8 cellular contexts compared by ENCODE assay signal in the genomic region with DNA sequence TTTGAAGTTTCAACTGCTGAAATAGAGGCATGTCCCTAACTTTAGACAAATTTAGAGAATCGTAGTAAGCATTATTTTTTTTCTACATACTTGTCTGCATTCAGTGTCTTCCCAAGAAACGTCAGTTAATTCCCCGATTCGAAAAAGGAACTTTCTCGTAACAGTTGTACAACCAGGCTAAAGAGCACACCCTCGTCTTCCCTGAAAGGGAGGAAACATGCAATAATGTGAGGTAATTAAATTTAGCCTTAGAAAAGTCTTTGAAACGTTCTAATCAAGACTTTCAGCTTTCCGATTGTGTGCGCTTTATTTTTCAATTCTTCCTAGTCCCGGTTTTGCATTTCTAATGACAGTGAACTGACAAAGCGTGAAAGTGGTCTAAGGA. TPM values are rescaled to one million over a fixed set of nuclear protein-coding genes. Genes with fewer than 3 reads are reported as not detected.
DNase-seq lines count a peak whose midpoint lies in the region; ATAC-seq, FAIRE-seq and TF ChIP-seq lines count a peak whose summit lies in the region.

No MANE protein-coding gene starts in this region.

- H3K79me2 ChIP-seq in SK-N-SH (ENCODE audit: insufficient read depth), result no peaks in the 10 kb centered on the region

- H3K9me2 ChIP-seq in SK-N-SH, result no peaks in the 10 kb centered on the region

- no peaks in the 10 kb centered on the region; a peak in 1 of 4 replicates for H3K4me1 ChIP-seq in SK-N-SH (ENCODE audit: control insufficient read depth in 1 of 2, insufficient read depth in 2 of 2, low read depth in 1 of 2, low read length in 1 of 2)
- H3K4me1 ChIP-seq in adipocyte (ENCODE audit: control insufficient read depth, insufficient read depth, low read length), result peaks cover 44% of the 10 kb centered on the region
- peaks cover 16% of the 10 kb centered on the region for H3K4me1 ChIP-seq in suprapubic skin

- H2AFZ ChIP-seq in SK-N-SH (ENCODE audit: low read depth), result peak overlapping the region; percentile 73

- CTCF ChIA-PET in SK-N-SH (lab: Yijun Ruan, JAX), result interaction anchor here (0.6 kb wide), 1 partner anchor 102 kb away, joined by 4 read pairs; no protein-coding TSS in a partner anchor

- H4K20me1 ChIP-seq in SK-N-SH (ENCODE audit: insufficient read depth), result no peaks in the 10 kb centered on the region

- H3K36me3 ChIP-seq in SK-N-SH (replicated peaks in 1 of 2; ENCODE audit: control insufficient read depth in 1 of 2, insufficient read depth in 2 of 2, low read length in 1 of 2), result no peaks in the 10 kb centered on the region
- H3K36me3 ChIP-seq in adipocyte (ENCODE audit: control insufficient read depth, insufficient read depth, low read length, severe bottlenecking), result peaks cover 7% of the 10 kb centered on the region
- H3K36me3 ChIP-seq in suprapubic skin, result no peaks in the 10 kb centered on the region

- POLR2A ChIA-PET in SK-N-SH (lab: Yijun Ruan, JAX), result no interaction called here

- H3K27ac ChIP-seq in SK-N-SH (ENCODE audit: low read depth in 2 of 2, low read length in 1 of 2), result no peak overlapping the region
- H3K27ac ChIP-seq in suprapubic skin, result no peak overlapping the region

- peak overlapping the region; percentile 86 for H3K4me2 ChIP-seq in SK-N-SH

- TF ChIP-seq CTCF in SK-N-SH (IDR thresholded peaks at IDR 0.05) (no peak), suprapubic skin (IDR thresholded peaks at IDR 0.05) (no peak)

- peak; percentile 45 for FAIRE-seq in islet of Langerhans (lab: Jason Lieb, UNC)

- H3K9me3 ChIP-seq in SK-N-SH (no peaks in the 10 kb centered on the region), adipocyte (ENCODE audit: control insufficient read depth, low read length) (no peaks in the 10 kb centered on the region), suprapubic skin (no peaks in the 10 kb centered on the region)

- no peak; the same call in 2 of the 3 replicates for ATAC-seq in SK-N-SH treated with all-trans-retinoic acid at 6 μM for 48 hours

- peaks cover 47% of the 10 kb centered on the region for H3K27me3 ChIP-seq in SK-N-SH (ENCODE audit: insufficient read depth)
- no peaks in the 10 kb centered on the region for H3K27me3 ChIP-seq in adipocyte (replicated peaks; ENCODE audit: control insufficient read depth, insufficient read depth, low read length)
- H3K27me3 ChIP-seq in suprapubic skin, result no peaks in the 10 kb centered on the region

- TF ChIP-seq RAD21 in SK-N-SH (IDR thresholded peaks at IDR 0.05; ENCODE audit: low read length), result no peak

- 8% methylated on average over 11 of the region's 11 CpGs for WGBS in SK-N-SH (ENCODE audit: low lambda C conversion rate)
- WGBS in suprapubic skin, result 2% methylated on average over 11 of the region's 11 CpGs

- TF ChIP-seq POLR2A in suprapubic skin (IDR thresholded peaks at IDR 0.05), result no peak

- no peaks in the 10 kb centered on the region for H3F3A ChIP-seq in SK-N-SH (replicated peaks; ENCODE audit: insufficient read depth)

- DNase-seq in SK-N-SH (no peak), adipocyte (ENCODE audit: low read depth) (no peak), suprapubic skin (ENCODE audit: low spot score in 2 of 2) (no peak), AG08396 (ENCODE audit: low spot score) (no peak), GF-D8 (lab: John Stamatoyannopoulos, UW) (no peak), GM19238 (ENCODE audit: insufficient read length, low spot score) (no peak)

- no peak overlapping the region for H3K9ac ChIP-seq in SK-N-SH
- peak overlapping the region; percentile 90 for H3K9ac ChIP-seq in adipocyte (ENCODE audit: low read length)

- H3K4me3 ChIP-seq in SK-N-SH (ENCODE audit: low read depth in 2 of 2, low read length in 1 of 2) (peak overlapping the region; percentile 35 to 63; a peak in 3 of 4 replicates), adipocyte (ENCODE audit: low read length) (peak overlapping the region; percentile 91), suprapubic skin (peak overlapping the region; percentile 51)

- TF ChIP-seq EP300 in SK-N-SH (IDR thresholded peaks at IDR 0.05; ENCODE audit: borderline replicate concordance in 1 of 2, low read depth in 1 of 2, low read length in 1 of 2) (no peak), suprapubic skin (IDR thresholded peaks at IDR 0.05) (no peak)

TF ChIP-seq in SK-N-SH, 30 proteins besides CTCF, POLR2A, EP300 and RAD21:
- no peak for TF ChIP-seq MXI1 (IDR thresholded peaks at IDR 0.05; ENCODE audit: low read depth, low read length)
- no peak for TF ChIP-seq NFIC (IDR thresholded peaks at IDR 0.05; ENCODE audit: borderline replicate concordance)
- peak; percentile 13; the same call in 1 of the 2 replicates for TF ChIP-seq EZH2phosphoT487 (IDR thresholded peaks at IDR 0.05; ENCODE audit: borderline replicate concordance, low read depth)
TF ChIP-seq in SK-N-SH: peak in this region for 1.

TF ChIP-seq in SK-N-SH treated with all-trans-retinoic acid at 6 μM for 48 hours, 23 proteins besides CTCF, POLR2A, EP300 and RAD21:
- TF ChIP-seq ESRRG (CRISPR knock-in tag; IDR thresholded peaks at IDR 0.05) (no peak), RARB (CRISPR knock-in tag; IDR thresholded peaks at IDR 0.05) (no peak), ZNF70 (CRISPR knock-in tag; IDR thresholded peaks at IDR 0.05) (no peak), SNAI2 (CRISPR knock-in tag; IDR thresholded peaks at IDR 0.05) (no peak), TCF4 (CRISPR knock-in tag; IDR thresholded peaks at IDR 0.05; ENCODE audit: borderline replicate concordance) (no peak), ZNF565 (CRISPR knock-in tag; conservative IDR thresholded peaks at IDR 0.05; ENCODE audit: low read depth) (no peak), OSR1 (CRISPR knock-in tag; IDR thresholded peaks at IDR 0.05) (no peak), ZFP3 (CRISPR knock-in tag; IDR thresholded peaks at IDR 0.05) (no peak), ZNF8 (CRISPR knock-in tag; IDR thresholded peaks at IDR 0.05) (no peak), ISL1 (CRISPR knock-in tag; IDR thresholded peaks at IDR 0.05) (no peak), ZC3H10 (CRISPR knock-in tag; IDR thresholded peaks at IDR 0.05) (no peak)
- TF ChIP-seq, protein P1, sequence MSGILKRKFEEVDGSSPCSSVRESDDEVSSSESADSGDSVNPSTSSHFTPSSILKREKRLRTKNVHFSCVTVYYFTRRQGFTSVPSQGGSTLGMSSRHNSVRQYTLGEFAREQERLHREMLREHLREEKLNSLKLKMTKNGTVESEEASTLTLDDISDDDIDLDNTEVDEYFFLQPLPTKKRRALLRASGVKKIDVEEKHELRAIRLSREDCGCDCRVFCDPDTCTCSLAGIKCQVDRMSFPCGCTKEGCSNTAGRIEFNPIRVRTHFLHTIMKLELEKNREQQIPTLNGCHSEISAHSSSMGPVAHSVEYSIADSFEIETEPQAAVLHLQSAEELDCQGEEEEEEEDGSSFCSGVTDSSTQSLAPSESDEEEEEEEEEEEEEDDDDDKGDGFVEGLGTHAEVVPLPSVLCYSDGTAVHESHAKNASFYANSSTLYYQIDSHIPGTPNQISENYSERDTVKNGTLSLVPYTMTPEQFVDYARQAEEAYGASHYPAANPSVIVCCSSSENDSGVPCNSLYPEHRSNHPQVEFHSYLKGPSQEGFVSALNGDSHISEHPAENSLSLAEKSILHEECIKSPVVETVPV (CRISPR knock-in tag; IDR thresholded peaks at IDR 0.05), result no peak
- TF ChIP-seq, protein P2, sequence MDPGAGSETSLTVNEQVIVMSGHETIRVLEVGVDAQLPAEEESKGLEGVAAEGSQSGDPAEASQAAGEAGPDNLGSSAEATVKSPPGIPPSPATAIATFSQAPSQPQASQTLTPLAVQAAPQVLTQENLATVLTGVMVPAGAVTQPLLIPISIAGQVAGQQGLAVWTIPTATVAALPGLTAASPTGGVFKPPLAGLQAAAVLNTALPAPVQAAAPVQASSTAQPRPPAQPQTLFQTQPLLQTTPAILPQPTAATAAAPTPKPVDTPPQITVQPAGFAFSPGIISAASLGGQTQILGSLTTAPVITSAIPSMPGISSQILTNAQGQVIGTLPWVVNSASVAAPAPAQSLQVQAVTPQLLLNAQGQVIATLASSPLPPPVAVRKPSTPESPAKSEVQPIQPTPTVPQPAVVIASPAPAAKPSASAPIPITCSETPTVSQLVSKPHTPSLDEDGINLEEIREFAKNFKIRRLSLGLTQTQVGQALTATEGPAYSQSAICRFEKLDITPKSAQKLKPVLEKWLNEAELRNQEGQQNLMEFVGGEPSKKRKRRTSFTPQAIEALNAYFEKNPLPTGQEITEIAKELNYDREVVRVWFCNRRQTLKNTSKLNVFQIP (CRISPR knock-in tag; IDR thresholded peaks at IDR 0.05; ENCODE audit: borderline replicate concordance, low read depth), result no peak
- TF ChIP-seq, protein P3, sequence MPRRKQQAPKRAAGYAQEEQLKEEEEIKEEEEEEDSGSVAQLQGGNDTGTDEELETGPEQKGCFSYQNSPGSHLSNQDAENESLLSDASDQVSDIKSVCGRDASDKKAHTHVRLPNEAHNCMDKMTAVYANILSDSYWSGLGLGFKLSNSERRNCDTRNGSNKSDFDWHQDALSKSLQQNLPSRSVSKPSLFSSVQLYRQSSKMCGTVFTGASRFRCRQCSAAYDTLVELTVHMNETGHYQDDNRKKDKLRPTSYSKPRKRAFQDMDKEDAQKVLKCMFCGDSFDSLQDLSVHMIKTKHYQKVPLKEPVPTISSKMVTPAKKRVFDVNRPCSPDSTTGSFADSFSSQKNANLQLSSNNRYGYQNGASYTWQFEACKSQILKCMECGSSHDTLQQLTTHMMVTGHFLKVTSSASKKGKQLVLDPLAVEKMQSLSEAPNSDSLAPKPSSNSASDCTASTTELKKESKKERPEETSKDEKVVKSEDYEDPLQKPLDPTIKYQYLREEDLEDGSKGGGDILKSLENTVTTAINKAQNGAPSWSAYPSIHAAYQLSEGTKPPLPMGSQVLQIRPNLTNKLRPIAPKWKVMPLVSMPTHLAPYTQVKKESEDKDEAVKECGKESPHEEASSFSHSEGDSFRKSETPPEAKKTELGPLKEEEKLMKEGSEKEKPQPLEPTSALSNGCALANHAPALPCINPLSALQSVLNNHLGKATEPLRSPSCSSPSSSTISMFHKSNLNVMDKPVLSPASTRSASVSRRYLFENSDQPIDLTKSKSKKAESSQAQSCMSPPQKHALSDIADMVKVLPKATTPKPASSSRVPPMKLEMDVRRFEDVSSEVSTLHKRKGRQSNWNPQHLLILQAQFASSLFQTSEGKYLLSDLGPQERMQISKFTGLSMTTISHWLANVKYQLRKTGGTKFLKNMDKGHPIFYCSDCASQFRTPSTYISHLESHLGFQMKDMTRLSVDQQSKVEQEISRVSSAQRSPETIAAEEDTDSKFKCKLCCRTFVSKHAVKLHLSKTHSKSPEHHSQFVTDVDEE (CRISPR knock-in tag; IDR thresholded peaks at IDR 0.05), result no peak

RNA-seq across cellular contexts. Expression of a gene that starts 0.4 kb away (rescaled TPM):
- polyA plus RNA-seq in SK-N-SH (2012; rRNA removed), result not detected in 2 replicates
- under 0.01 TPM in 1 of 2 replicates, not detected in the other for polyA plus RNA-seq in SK-N-SH (2012; cell fraction: cytosol; rRNA removed)
- not detected in 2 replicates for polyA plus RNA-seq in SK-N-SH (2012; cell fraction: nucleus; rRNA removed)
- 10 to 100 TPM; 19.8 to 34.2 (median 25.3) TPM for total RNA-seq in suprapubic skin
